In the genomic region with DNA sequence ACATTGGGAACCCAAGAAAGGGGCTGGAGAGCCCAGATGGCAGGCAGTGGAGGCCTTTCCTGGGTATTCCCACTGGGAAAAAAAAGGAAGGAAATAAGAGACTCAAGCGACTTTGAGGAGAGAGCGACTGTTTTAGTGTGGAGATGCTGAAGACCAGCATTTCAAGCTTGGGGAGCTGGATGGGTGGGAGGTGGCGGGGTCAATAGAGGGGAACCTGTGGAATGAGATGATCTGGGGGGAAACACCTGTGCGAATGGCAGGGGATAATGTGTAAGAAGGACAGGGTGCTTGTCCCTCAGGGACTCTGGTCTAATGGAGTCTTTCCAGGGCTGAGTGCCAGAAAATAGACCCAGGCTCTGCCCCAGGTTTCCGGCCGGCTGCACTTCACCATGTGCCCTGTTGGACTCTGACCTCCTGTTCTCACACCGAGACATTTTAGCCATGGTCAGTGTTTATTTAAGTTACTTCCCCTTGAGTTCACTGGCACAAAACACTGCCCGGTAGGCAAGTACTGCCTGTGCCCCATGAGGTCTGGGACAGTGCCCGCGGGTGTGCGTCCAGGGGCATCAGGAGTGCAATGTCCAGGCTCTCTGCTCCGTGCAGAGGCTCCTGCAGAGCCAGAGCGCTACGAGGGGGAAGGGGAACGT, we compare ENCODE assay signal across 1 cellular context.
A peak's percentile ranks its signal among the peaks of the same experiment; 100 is the strongest.
TF ChIP-seq lines count a peak whose summit lies in the region.

No MANE protein-coding gene starts in this region.

TF ChIP-seq in HepG2, 621 proteins besides CTCF, POLR2A, EP300 and RAD21 (continued from another document and continues in another):
- TF ChIP-seq, protein P1, sequence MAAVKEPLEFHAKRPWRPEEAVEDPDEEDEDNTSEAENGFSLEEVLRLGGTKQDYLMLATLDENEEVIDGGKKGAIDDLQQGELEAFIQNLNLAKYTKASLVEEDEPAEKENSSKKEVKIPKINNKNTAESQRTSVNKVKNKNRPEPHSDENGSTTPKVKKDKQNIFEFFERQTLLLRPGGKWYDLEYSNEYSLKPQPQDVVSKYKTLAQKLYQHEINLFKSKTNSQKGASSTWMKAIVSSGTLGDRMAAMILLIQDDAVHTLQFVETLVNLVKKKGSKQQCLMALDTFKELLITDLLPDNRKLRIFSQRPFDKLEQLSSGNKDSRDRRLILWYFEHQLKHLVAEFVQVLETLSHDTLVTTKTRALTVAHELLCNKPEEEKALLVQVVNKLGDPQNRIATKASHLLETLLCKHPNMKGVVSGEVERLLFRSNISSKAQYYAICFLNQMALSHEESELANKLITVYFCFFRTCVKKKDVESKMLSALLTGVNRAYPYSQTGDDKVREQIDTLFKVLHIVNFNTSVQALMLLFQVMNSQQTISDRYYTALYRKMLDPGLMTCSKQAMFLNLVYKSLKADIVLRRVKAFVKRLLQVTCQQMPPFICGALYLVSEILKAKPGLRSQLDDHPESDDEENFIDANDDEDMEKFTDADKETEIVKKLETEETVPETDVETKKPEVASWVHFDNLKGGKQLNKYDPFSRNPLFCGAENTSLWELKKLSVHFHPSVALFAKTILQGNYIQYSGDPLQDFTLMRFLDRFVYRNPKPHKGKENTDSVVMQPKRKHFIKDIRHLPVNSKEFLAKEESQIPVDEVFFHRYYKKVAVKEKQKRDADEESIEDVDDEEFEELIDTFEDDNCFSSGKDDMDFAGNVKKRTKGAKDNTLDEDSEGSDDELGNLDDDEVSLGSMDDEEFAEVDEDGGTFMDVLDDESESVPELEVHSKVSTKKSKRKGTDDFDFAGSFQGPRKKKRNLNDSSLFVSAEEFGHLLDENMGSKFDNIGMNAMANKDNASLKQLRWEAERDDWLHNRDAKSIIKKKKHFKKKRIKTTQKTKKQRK (IDR thresholded peaks at IDR 0.05; ENCODE audit: low read length): no peak
- TF ChIP-seq SAP130 (CRISPR knock-in tag; IDR thresholded peaks at IDR 0.05; ENCODE audit: low read depth) (peak; percentile 74), SIX4 (CRISPR knock-in tag; IDR thresholded peaks at IDR 0.05) (0 out of 2 replicates have a peak, but pooled peaks have one; percentile 19), NFKB2 (CRISPR knock-in tag; IDR thresholded peaks at IDR 0.05; ENCODE audit: borderline replicate concordance) (peak; percentile 75; the same call in 1 of the 2 replicates), ZNF34 (CRISPR knock-in tag; IDR thresholded peaks at IDR 0.05; ENCODE audit: borderline replicate concordance) (no peak), KDM4B (CRISPR knock-in tag; IDR thresholded peaks at IDR 0.05) (no peak), GATA4 (IDR thresholded peaks at IDR 0.05; ENCODE audit: borderline replicate concordance, low read depth) (no peak), ZMYM4 (CRISPR knock-in tag; IDR thresholded peaks at IDR 0.05) (peak; percentile 67), ZNF749 (CRISPR knock-in tag; IDR thresholded peaks at IDR 0.05; ENCODE audit: borderline replicate concordance) (no peak), MEF2D (CRISPR knock-in tag; IDR thresholded peaks at IDR 0.05) (no peak), MAFF (IDR thresholded peaks at IDR 0.05; ENCODE audit: low read depth, low read length) (0 out of 2 replicates have a peak, but pooled peaks have one; percentile 19), ZNF274 (CRISPR knock-in tag; IDR thresholded peaks at IDR 0.05) (0 out of 2 replicates have a peak, but pooled peaks have one; percentile 69), ZNF432 (CRISPR knock-in tag; IDR thresholded peaks at IDR 0.05; ENCODE audit: borderline replicate concordance) (no peak), ZBTB1 (CRISPR knock-in tag; IDR thresholded peaks at IDR 0.05; ENCODE audit: borderline replicate concordance) (no peak)
- TF ChIP-seq, protein P2, sequence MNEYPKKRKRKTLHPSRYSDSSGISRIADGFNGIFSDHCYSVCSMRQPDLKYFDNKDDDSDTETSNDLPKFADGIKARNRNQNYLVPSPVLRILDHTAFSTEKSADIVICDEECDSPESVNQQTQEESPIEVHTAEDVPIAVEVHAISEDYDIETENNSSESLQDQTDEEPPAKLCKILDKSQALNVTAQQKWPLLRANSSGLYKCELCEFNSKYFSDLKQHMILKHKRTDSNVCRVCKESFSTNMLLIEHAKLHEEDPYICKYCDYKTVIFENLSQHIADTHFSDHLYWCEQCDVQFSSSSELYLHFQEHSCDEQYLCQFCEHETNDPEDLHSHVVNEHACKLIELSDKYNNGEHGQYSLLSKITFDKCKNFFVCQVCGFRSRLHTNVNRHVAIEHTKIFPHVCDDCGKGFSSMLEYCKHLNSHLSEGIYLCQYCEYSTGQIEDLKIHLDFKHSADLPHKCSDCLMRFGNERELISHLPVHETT (CRISPR knock-in tag; conservative IDR thresholded peaks at IDR 0.05): no peak
- TF ChIP-seq, protein P3, sequence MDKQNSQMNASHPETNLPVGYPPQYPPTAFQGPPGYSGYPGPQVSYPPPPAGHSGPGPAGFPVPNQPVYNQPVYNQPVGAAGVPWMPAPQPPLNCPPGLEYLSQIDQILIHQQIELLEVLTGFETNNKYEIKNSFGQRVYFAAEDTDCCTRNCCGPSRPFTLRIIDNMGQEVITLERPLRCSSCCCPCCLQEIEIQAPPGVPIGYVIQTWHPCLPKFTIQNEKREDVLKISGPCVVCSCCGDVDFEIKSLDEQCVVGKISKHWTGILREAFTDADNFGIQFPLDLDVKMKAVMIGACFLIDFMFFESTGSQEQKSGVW (CRISPR knock-in tag; IDR thresholded peaks at IDR 0.05; ENCODE audit: borderline replicate concordance): no peak
- TF ChIP-seq, protein P4, sequence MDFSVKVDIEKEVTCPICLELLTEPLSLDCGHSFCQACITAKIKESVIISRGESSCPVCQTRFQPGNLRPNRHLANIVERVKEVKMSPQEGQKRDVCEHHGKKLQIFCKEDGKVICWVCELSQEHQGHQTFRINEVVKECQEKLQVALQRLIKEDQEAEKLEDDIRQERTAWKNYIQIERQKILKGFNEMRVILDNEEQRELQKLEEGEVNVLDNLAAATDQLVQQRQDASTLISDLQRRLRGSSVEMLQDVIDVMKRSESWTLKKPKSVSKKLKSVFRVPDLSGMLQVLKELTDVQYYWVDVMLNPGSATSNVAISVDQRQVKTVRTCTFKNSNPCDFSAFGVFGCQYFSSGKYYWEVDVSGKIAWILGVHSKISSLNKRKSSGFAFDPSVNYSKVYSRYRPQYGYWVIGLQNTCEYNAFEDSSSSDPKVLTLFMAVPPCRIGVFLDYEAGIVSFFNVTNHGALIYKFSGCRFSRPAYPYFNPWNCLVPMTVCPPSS (IDR thresholded peaks at IDR 0.05): no peak
- TF ChIP-seq, protein P5, sequence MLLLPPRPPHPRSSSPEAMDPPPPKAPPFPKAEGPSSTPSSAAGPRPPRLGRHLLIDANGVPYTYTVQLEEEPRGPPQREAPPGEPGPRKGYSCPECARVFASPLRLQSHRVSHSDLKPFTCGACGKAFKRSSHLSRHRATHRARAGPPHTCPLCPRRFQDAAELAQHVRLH (CRISPR knock-in tag; IDR thresholded peaks at IDR 0.05; ENCODE audit: borderline replicate concordance, low read depth): no peak
- TF ChIP-seq, protein P6, sequence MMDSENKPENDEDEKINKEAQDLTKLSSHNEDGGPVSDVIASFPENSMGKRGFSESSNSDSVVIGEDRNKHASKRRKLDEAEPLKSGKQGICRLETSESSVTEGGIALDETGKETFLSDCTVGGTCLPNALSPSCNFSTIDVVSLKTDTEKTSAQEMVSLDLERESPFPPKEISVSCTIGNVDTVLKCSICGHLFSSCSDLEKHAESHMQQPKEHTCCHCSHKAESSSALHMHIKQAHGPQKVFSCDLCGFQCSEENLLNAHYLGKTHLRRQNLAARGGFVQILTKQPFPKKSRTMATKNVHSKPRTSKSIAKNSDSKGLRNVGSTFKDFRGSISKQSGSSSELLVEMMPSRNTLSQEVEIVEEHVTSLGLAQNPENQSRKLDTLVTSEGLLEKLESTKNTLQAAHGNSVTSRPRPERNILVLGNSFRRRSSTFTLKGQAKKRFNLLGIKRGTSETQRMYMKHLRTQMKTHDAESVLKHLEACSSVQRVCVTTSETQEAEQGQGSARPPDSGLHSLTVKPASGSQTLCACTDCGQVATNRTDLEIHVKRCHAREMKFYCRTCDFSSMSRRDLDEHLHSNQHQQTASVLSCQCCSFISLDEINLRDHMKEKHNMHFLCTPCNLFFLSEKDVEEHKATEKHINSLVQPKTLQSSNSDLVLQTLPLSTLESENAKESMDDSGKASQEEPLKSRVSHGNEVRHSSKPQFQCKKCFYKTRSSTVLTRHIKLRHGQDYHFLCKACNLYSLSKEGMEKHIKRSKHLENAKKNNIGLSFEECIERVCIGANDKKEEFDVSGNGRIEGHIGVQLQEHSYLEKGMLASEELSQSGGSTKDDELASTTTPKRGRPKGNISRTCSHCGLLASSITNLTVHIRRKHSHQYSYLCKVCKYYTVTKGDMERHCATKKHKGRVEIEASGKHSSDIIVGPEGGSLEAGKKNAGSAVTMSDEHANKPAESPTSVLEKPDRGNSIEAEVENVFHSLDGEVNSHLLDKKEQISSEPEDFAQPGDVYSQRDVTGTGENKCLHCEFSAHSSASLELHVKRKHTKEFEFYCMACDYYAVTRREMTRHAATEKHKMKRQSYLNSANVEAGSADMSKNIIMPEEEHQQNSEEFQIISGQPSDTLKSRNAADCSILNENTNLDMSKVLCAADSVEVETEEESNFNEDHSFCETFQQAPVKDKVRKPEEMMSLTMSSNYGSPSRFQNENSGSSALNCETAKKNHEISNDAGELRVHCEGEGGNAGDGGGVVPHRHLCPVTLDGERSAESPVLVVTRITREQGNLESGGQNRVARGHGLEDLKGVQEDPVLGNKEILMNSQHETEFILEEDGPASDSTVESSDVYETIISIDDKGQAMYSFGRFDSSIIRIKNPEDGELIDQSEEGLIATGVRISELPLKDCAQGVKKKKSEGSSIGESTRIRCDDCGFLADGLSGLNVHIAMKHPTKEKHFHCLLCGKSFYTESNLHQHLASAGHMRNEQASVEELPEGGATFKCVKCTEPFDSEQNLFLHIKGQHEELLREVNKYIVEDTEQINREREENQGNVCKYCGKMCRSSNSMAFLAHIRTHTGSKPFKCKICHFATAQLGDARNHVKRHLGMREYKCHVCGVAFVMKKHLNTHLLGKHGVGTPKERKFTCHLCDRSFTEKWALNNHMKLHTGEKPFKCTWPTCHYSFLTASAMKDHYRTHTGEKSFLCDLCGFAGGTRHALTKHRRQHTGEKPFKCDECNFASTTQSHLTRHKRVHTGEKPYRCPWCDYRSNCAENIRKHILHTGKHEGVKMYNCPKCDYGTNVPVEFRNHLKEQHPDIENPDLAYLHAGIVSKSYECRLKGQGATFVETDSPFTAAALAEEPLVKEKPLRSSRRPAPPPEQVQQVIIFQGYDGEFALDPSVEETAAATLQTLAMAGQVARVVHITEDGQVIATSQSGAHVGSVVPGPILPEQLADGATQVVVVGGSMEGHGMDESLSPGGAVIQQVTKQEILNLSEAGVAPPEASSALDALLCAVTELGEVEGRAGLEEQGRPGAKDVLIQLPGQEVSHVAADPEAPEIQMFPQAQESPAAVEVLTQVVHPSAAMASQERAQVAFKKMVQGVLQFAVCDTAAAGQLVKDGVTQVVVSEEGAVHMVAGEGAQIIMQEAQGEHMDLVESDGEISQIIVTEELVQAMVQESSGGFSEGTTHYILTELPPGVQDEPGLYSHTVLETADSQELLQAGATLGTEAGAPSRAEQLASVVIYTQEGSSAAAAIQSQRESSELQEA (CRISPR knock-in tag; IDR thresholded peaks at IDR 0.05; ENCODE audit: not compliant biosample characterization): no peak
- TF ChIP-seq, protein P7, sequence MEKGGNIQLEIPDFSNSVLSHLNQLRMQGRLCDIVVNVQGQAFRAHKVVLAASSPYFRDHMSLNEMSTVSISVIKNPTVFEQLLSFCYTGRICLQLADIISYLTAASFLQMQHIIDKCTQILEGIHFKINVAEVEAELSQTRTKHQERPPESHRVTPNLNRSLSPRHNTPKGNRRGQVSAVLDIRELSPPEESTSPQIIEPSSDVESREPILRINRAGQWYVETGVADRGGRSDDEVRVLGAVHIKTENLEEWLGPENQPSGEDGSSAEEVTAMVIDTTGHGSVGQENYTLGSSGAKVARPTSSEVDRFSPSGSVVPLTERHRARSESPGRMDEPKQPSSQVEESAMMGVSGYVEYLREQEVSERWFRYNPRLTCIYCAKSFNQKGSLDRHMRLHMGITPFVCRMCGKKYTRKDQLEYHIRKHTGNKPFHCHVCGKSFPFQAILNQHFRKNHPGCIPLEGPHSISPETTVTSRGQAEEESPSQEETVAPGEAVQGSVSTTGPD (CRISPR knock-in tag; IDR thresholded peaks at IDR 0.05): peak; percentile 74
- TF ChIP-seq, protein P8, sequence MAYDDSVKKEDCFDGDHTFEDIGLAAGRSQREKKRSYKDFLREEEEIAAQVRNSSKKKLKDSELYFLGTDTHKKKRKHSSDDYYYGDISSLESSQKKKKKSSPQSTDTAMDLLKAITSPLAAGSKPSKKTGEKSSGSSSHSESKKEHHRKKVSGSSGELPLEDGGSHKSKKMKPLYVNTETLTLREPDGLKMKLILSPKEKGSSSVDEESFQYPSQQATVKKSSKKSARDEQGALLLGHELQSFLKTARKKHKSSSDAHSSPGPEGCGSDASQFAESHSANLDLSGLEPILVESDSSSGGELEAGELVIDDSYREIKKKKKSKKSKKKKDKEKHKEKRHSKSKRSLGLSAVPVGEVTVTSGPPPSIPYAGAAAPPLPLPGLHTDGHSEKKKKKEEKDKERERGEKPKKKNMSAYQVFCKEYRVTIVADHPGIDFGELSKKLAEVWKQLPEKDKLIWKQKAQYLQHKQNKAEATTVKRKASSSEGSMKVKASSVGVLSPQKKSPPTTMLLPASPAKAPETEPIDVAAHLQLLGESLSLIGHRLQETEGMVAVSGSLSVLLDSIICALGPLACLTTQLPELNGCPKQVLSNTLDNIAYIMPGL (CRISPR knock-in tag; IDR thresholded peaks at IDR 0.05; ENCODE audit: borderline replicate concordance in 1 of 2, low read depth in 1 of 2): no peak; a peak in 1 of 4 replicates
- TF ChIP-seq, protein P9, sequence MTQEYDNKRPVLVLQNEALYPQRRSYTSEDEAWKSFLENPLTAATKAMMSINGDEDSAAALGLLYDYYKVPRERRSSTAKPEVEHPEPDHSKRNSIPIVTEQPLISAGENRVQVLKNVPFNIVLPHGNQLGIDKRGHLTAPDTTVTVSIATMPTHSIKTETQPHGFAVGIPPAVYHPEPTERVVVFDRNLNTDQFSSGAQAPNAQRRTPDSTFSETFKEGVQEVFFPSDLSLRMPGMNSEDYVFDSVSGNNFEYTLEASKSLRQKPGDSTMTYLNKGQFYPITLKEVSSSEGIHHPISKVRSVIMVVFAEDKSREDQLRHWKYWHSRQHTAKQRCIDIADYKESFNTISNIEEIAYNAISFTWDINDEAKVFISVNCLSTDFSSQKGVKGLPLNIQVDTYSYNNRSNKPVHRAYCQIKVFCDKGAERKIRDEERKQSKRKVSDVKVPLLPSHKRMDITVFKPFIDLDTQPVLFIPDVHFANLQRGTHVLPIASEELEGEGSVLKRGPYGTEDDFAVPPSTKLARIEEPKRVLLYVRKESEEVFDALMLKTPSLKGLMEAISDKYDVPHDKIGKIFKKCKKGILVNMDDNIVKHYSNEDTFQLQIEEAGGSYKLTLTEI (CRISPR knock-in tag; conservative IDR thresholded peaks at IDR 0.05): no peak
- TF ChIP-seq, protein P10, sequence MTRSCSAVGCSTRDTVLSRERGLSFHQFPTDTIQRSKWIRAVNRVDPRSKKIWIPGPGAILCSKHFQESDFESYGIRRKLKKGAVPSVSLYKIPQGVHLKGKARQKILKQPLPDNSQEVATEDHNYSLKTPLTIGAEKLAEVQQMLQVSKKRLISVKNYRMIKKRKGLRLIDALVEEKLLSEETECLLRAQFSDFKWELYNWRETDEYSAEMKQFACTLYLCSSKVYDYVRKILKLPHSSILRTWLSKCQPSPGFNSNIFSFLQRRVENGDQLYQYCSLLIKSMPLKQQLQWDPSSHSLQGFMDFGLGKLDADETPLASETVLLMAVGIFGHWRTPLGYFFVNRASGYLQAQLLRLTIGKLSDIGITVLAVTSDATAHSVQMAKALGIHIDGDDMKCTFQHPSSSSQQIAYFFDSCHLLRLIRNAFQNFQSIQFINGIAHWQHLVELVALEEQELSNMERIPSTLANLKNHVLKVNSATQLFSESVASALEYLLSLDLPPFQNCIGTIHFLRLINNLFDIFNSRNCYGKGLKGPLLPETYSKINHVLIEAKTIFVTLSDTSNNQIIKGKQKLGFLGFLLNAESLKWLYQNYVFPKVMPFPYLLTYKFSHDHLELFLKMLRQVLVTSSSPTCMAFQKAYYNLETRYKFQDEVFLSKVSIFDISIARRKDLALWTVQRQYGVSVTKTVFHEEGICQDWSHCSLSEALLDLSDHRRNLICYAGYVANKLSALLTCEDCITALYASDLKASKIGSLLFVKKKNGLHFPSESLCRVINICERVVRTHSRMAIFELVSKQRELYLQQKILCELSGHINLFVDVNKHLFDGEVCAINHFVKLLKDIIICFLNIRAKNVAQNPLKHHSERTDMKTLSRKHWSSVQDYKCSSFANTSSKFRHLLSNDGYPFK (CRISPR knock-in tag; IDR thresholded peaks at IDR 0.05; ENCODE audit: borderline replicate concordance): no peak
